ENCODE assay signal across 8 cellular contexts in genomic region chr7:35802102-35802466, GRCh38. TPM values are rescaled to one million over a fixed set of nuclear protein-coding genes. Genes with fewer than 3 reads are reported as not detected.
DNase-seq lines count a peak whose midpoint lies in the region; TF ChIP-seq lines count a peak whose summit lies in the region.

No MANE protein-coding gene starts in this region.

- peaks cover 24% of the 10 kb centered on the region for H3K4me1 ChIP-seq in adipocyte (ENCODE audit: control insufficient read depth, insufficient read depth, low read length)
- H3K4me1 ChIP-seq in suprapubic skin, result peaks cover 39% of the 10 kb centered on the region

- peak overlapping the region; percentile 87 for H3K9ac ChIP-seq in adipocyte (ENCODE audit: low read length)

- peak overlapping the region; percentile 88 for H3K4me3 ChIP-seq in adipocyte (ENCODE audit: low read length)
- peak overlapping the region; percentile 96 for H3K4me3 ChIP-seq in kidney epithelial cell (ENCODE audit: low read depth, low read length)
- H3K4me3 ChIP-seq in suprapubic skin, result peak overlapping the region; percentile 95

- TF ChIP-seq EP300 in suprapubic skin (IDR thresholded peaks at IDR 0.05), result no peak

- TF ChIP-seq POLR2A in suprapubic skin (IDR thresholded peaks at IDR 0.05), result no peak

- H3K27me3 ChIP-seq in adipocyte (replicated peaks; ENCODE audit: control insufficient read depth, insufficient read depth, low read length) (no peaks in the 10 kb centered on the region), kidney epithelial cell (ENCODE audit: control insufficient read depth, insufficient read depth, low read length) (no peaks in the 10 kb centered on the region), suprapubic skin (no peaks in the 10 kb centered on the region)

- no peaks in the 10 kb centered on the region for H3K36me3 ChIP-seq in adipocyte (ENCODE audit: control insufficient read depth, insufficient read depth, low read length, severe bottlenecking)
- no peaks in the 10 kb centered on the region for H3K36me3 ChIP-seq in kidney epithelial cell (ENCODE audit: control insufficient read depth, insufficient read depth, low read length)
- no peaks in the 10 kb centered on the region for H3K36me3 ChIP-seq in suprapubic skin

- peak overlapping the region; percentile 88 for H3K27ac Mint-ChIP-seq in T-helper 1 cell treated with Interleukin-12 subunit alpha and Interleukin-12 subunit beta and Interleukin-4 antibody, amounts not matched to agents 30 μg/mL and 1 μg/mL, for 36 hours

- no peaks in the 10 kb centered on the region for H3K27me3 Mint-ChIP-seq in T-helper 1 cell treated with Interleukin-12 subunit alpha and Interleukin-12 subunit beta and Interleukin-4 antibody, amounts not matched to agents 30 μg/mL and 1 μg/mL, for 36 hours (ENCODE audit: low read depth)

- H3K9me3 ChIP-seq in adipocyte (ENCODE audit: control insufficient read depth, low read length) (no peaks in the 10 kb centered on the region), suprapubic skin (no peaks in the 10 kb centered on the region)

- H3K4me1 Mint-ChIP-seq in T-helper 1 cell treated with Interleukin-12 subunit alpha and Interleukin-12 subunit beta and Interleukin-4 antibody, amounts not matched to agents 30 μg/mL and 1 μg/mL, for 36 hours (ENCODE audit: low read depth), result peaks cover 38% of the 10 kb centered on the region

- DNase-seq in T-helper 1 cell (no peak), adipocyte (ENCODE audit: low read depth) (no peak), kidney epithelial cell (ENCODE audit: low read depth) (no peak), suprapubic skin (ENCODE audit: low spot score in 2 of 2) (no peak), NCI-H1105 treated with DMSO at 0.1 percent for 48 hours (lab: John Stamatoyannopoulos, UW) (no peak), GM13977 (ENCODE audit: low spot score) (no peak)
- DNase-seq in stimulated activated CD4-positive, alpha-beta T cell treated with anti-CD3 and anti-CD28 coated beads, Interleukin-15, amount 100 ng/mL, for 24 hours, result no peak

- peak overlapping the region; percentile 94 for H3K4me3 Mint-ChIP-seq in T-helper 1 cell treated with Interleukin-12 subunit alpha and Interleukin-12 subunit beta and Interleukin-4 antibody, amounts not matched to agents 30 μg/mL and 1 μg/mL, for 36 hours

- in situ Hi-C loops in GM13977 (cut with MboI; ENCODE audit: low pct_unique_long_range_greater_than_20kb, low sequenced_read_pairs, unreplicated experiment), result no loop called here

- TF ChIP-seq CTCF in kidney epithelial cell (IDR thresholded peaks at IDR 0.05; ENCODE audit: insufficient read depth, low read length, poor library complexity, severe bottlenecking) (no peak), suprapubic skin (IDR thresholded peaks at IDR 0.05) (no peak), GM13977 (IDR thresholded peaks at IDR 0.05; ENCODE audit: extremely low read depth, insufficient read depth, missing control alignments) (no peak)

- H3K36me3 Mint-ChIP-seq in T-helper 1 cell treated with Interleukin-12 subunit alpha and Interleukin-12 subunit beta and Interleukin-4 antibody, amounts not matched to agents 30 μg/mL and 1 μg/mL, for 36 hours (ENCODE audit: low read depth), result peaks cover 10% of the 10 kb centered on the region

- WGBS in suprapubic skin, result under 1% methylated on average over 4 of the region's 4 CpGs

- H3K27ac ChIP-seq in suprapubic skin, result peak overlapping the region; percentile 99

- H3K9me3 Mint-ChIP-seq in T-helper 1 cell treated with Interleukin-12 subunit alpha and Interleukin-12 subunit beta and Interleukin-4 antibody, amounts not matched to agents 30 μg/mL and 1 μg/mL, for 36 hours, result no peaks in the 10 kb centered on the region

RNA-seq across cellular contexts. Expression of gene SEPTIN7, which starts 1.2 kb away (rescaled TPM):
- total RNA-seq in kidney epithelial cell (147 and 175 TPM in 2 replicates), suprapubic skin (100 to 1,000 TPM; 110 to 140 (median 127) TPM)
